ENCODE assay signal across 22 cellular contexts in genomic region chr11:103368151-103368550, GRCh38.
"Had no signal": no experiment of that assay in that cellular context is flagged by ENCODE, and none has a peak within 500 bp of the region (broad histone marks: within the 10 kb centered on the region; RNA-seq: fewer than 3 reads in every experiment).

No MANE protein-coding gene starts in this region.

- H3K27me3 ChIP-seq: heart right ventricle, sigmoid colon, transverse colon had no signal

- H3K36me3 ChIP-seq: lower lobe of right lung, transverse colon, WERI-Rb-1 had no signal

- H3K4me3 ChIP-seq: heart right ventricle, lower lobe of right lung, sigmoid colon, transverse colon had no signal

- H3K9me3 ChIP-seq: lower lobe of right lung, sigmoid colon, transverse colon had no signal

- ATAC-seq: activated CD8-positive, alpha-beta memory T cell treated with anti-CD3 and anti-CD28 coated beads, Interleukin-2, amount 10 ng/mL, durations not matched to agents 7 days and 5 days; activated CD8-positive, alpha-beta T cell treated with anti-CD3 and anti-CD28 coated beads for 36 hours; heart right ventricle; lower lobe of right lung; stimulated activated naive B cell treated with anti-CD40 and anti-IgM and Interleukin-4, amounts not matched to agents 10 μg/mL and 1 μg/mL and 100 μg/mL, for 72 hours had no signal

- DNase-seq: activated CD4-positive, alpha-beta T cell treated with anti-CD3 and anti-CD28 coated beads, Interleukin-2, amount 10 ng/mL, durations not matched to agents 7 days and 5 days; activated CD4-positive, CD25-positive, alpha-beta regulatory T cell treated with anti-CD3 and anti-CD28 coated beads, Interleukin-2, amount 50 U/mL, for 72 hours; activated CD8-positive, alpha-beta memory T cell treated with anti-CD3 and anti-CD28 coated beads, Interleukin-2, amount 10 ng/mL, durations not matched to agents 7 days and 5 days; activated CD8-positive, alpha-beta T cell treated with anti-CD3 and anti-CD28 coated beads for 36 hours; activated effector memory CD4-positive, alpha-beta T cell treated with anti-CD3 and anti-CD28 coated beads, Interleukin-2, amount 50 U/mL, for 16 hours; activated naive CD4-positive, alpha-beta T cell treated with anti-CD3 and anti-CD28 coated beads, Interleukin-2, amount 10 ng/mL, durations not matched to agents 7 days and 5 days; activated T-cell treated with anti-CD3 and anti-CD28 coated beads for 4 hours; heart right ventricle; kidney; lower lobe of right lung; naive B cell; occipital lobe; posterior cingulate gyrus; sigmoid colon; stimulated activated CD4-positive, alpha-beta T cell treated with anti-CD3 and anti-CD28 coated beads, Interleukin-2, amount 100 ng/mL, for 48 hours; stimulated activated CD8-positive, alpha-beta memory T cell treated with anti-CD3 and anti-CD28 coated beads, Interleukin-4, amount 100 ng/mL, for 48 hours; stimulated activated naive B cell treated with anti-CD40 and anti-IgM and Interleukin-4, amounts not matched to agents 10 μg/mL and 1 μg/mL and 100 μg/mL, for 72 hours; transverse colon; WERI-Rb-1 had no signal

- FAIRE-seq: endometrium, kidney, TTC549, urothelium cell line had no signal

- H3K27ac ChIP-seq: heart right ventricle, lower lobe of right lung, sigmoid colon, transverse colon, WERI-Rb-1 had no signal

- H3K4me1 ChIP-seq: heart right ventricle, lower lobe of right lung, sigmoid colon, transverse colon had no signal
